8 cellular contexts compared by ENCODE assay signal in genomic region chr5:18314192-18314778, GRCh38.
A peak's percentile ranks its signal among the peaks of the same experiment; 100 is the strongest.
DNase-seq lines count a peak whose midpoint lies in the region; ATAC-seq and TF ChIP-seq lines count a peak whose summit lies in the region.

No MANE protein-coding gene starts in this region.

- H3K4me3 ChIP-seq in neural cell (ENCODE audit: low read length): no peak overlapping the region

- peak; percentile 74 for TF ChIP-seq RAD21 in neural cell (conservative IDR thresholded peaks at IDR 0.05)

- peak; percentile 66 for DNase-seq in NOMO-1 treated with DMSO at 0.1 percent for 48 hours (lab: John Stamatoyannopoulos, UW; ENCODE audit: unreplicated experiment)
- DNase-seq in NOMO-1 treated with dmso at 0.1 percent for 144 hours (lab: John Stamatoyannopoulos, UW; ENCODE audit: unreplicated experiment): no peak
- peak; percentile 18 for DNase-seq in NCI-H146 treated with DMSO at 0.1 percent for 48 hours (lab: John Stamatoyannopoulos, UW; ENCODE audit: unreplicated experiment)
- peak; percentile 36 for DNase-seq in cerebellar cortex (ENCODE audit: low spot score)
- no peak for DNase-seq in HuH-7.5 (ENCODE audit: low spot score)
- DNase-seq in NCI-H128 (lab: John Stamatoyannopoulos, UW; ENCODE audit: unreplicated experiment): no peak

- TF ChIP-seq EP300 in neural cell (conservative IDR thresholded peaks at IDR 0.05; ENCODE audit: poor library complexity, severe bottlenecking): no peak

- no peak overlapping the region for H3K27ac ChIP-seq in neural cell (ENCODE audit: low read length)

- TF ChIP-seq CTCF in neural cell (IDR thresholded peaks at IDR 0.05; ENCODE audit: poor library complexity, severe bottlenecking): peak; percentile 75

- no peak overlapping the region for H2AFZ ChIP-seq in neural cell (ENCODE audit: low read depth, low read length)

- ATAC-seq in GM18858 (IDR thresholded peaks at IDR 0.05; ENCODE audit: unreplicated experiment): no peak

- no peaks in the 10 kb centered on the region for H3K36me3 ChIP-seq in neural cell (ENCODE audit: insufficient read depth, low read length)

- H3K79me2 ChIP-seq in neural cell (replicated peaks; ENCODE audit: insufficient read depth, low read length): no peaks in the 10 kb centered on the region

- H3K9me2 ChIP-seq in neural cell (ENCODE audit: insufficient read depth, low read length): no peaks in the 10 kb centered on the region

- no peaks in the 10 kb centered on the region for H3F3A ChIP-seq in neural cell (ENCODE audit: insufficient read depth, low read length, poor library complexity, severe bottlenecking)

- H3K27me3 ChIP-seq in neural cell (ENCODE audit: insufficient read depth, low read depth, low read length): no peaks in the 10 kb centered on the region

- H3K9ac ChIP-seq in neural cell (ENCODE audit: low read length): no peak overlapping the region

- H4K20me1 ChIP-seq in neural cell (ENCODE audit: insufficient read depth): no peaks in the 10 kb centered on the region

- no peak overlapping the region for H3K4me2 ChIP-seq in neural cell (ENCODE audit: low read length)

- H3K9me3 ChIP-seq in neural cell (ENCODE audit: low read length): no peaks in the 10 kb centered on the region

TF ChIP-seq in neural cell, 6 proteins besides CTCF, POLR2A, EP300 and RAD21:
- TF ChIP-seq TAF1 (IDR thresholded peaks at IDR 0.05; ENCODE audit: low read depth) (no peak), REST (IDR thresholded peaks at IDR 0.05; ENCODE audit: borderline replicate concordance) (no peak), SMC3 (conservative IDR thresholded peaks at IDR 0.05; ENCODE audit: poor library complexity) (peak; percentile 78)

Comparison
In these comparisons a context has a peak if more than half of its experiments do, and no peak if none do; other contexts are left out.
1. DNase-seq: peak in NOMO-1 treated with DMSO at 0.1 percent for 48 hours (single experiment), NCI-H146 treated with DMSO at 0.1 percent for 48 hours (single experiment) and cerebellar cortex (single experiment); none in NOMO-1 treated with dmso at 0.1 percent for 144 hours (single experiment), HuH-7.5 (single experiment) and NCI-H128 (single experiment).